ENCODE assay signal across 14 cellular contexts in genomic region chr16:84487358-84487757, GRCh38. TPM values are rescaled to one million over a fixed set of nuclear protein-coding genes. Genes with fewer than 3 reads are reported as not detected.
DNase-seq lines count a peak whose midpoint lies in the region; ATAC-seq and TF ChIP-seq lines count a peak whose summit lies in the region.
"Had no signal": no experiment of that assay in that cellular context is flagged by ENCODE, and none has a peak within 500 bp of the region (broad histone marks: within the 10 kb centered on the region; RNA-seq: fewer than 3 reads in every experiment).

No MANE protein-coding gene starts in this region.

- TF ChIP-seq EP300 in stomach (IDR thresholded peaks at IDR 0.05) = no peak

- TF ChIP-seq CTCF in colonic mucosa (IDR thresholded peaks at IDR 0.05) (no peak), stomach (IDR thresholded peaks at IDR 0.05) (no peak), left ventricle myocardium inferior (IDR thresholded peaks at IDR 0.05; ENCODE audit: borderline replicate concordance) (no peak)

- H3K9me3 ChIP-seq in colonic mucosa (no peaks in the 10 kb centered on the region), stomach (no peaks in the 10 kb centered on the region), left ventricle myocardium inferior (replicated peaks) (no peaks in the 10 kb centered on the region)

- 73 to 91% (median 79%) methylated on average over 8 of the region's 8 CpGs for WGBS in stomach, 5 donors

- peak; percentile 18 for DNase-seq in activated CD8-positive, alpha-beta memory T cell treated with anti-CD3 and anti-CD28 coated beads, Interleukin-2, amount 50 U/mL, for 48 hours
- no peak for DNase-seq in activated CD8-positive, alpha-beta memory T cell treated with anti-CD3 and anti-CD28 coated beads for 24 hours
- peak; percentile 13 for DNase-seq in colonic mucosa
- peak; percentile 25 for DNase-seq in stomach
- DNase-seq in ecto neural progenitor cell (ENCODE audit: low spot score) = no peak
- no peak for DNase-seq in left ventricle myocardium inferior
- DNase-seq: ACHN; CD4-positive, CD25-positive, alpha-beta regulatory T cell; DMS53; HCEC 1CT; HFFc6 had no signal

- no peak for TF ChIP-seq POLR2A in stomach (IDR thresholded peaks at IDR 0.05)

- H3K9ac ChIP-seq in colonic mucosa (ENCODE audit: low read depth in 2 of 2, low read length in 2 of 2) = no peak overlapping the region
- H3K9ac ChIP-seq: BLaER1 treated with 17β-estradiol and CSF1 and Interleukin-3, amounts not matched to agents 10 nM and 100 nM had no signal

- no peak overlapping the region for H3K27ac ChIP-seq in colonic mucosa
- H3K27ac ChIP-seq in layer of hippocampus (ENCODE audit: low read depth, low read length) = peak overlapping the region; percentile 30
- no peak overlapping the region for H3K27ac ChIP-seq in stomach
- no peak overlapping the region for H3K27ac ChIP-seq in left ventricle myocardium inferior (replicated peaks)
- H3K27ac ChIP-seq: BLaER1 treated with 17β-estradiol and CSF1 and Interleukin-3, amounts not matched to agents 10 nM and 100 nM had no signal

- intact Hi-C loops in colonic mucosa (cut with DNase I) = loop anchor here (10.0 kb wide), 2 partner anchors 303 to 523 kb away; partner anchors contain the start of genes NECAB2 and TAF1C
- intact Hi-C loops in stomach (cut with DNase I; ENCODE audit: low total_unique reads) = no loop called here
- intact Hi-C loops in left ventricle myocardium inferior (cut with micrococcal nuclease) = no loop called here

- H3K27me3 ChIP-seq in colonic mucosa = no peaks in the 10 kb centered on the region
- no peaks in the 10 kb centered on the region for H3K27me3 ChIP-seq in layer of hippocampus (ENCODE audit: control insufficient read depth, insufficient read depth, low read length)
- no peaks in the 10 kb centered on the region for H3K27me3 ChIP-seq in stomach
- no peaks in the 10 kb centered on the region for H3K27me3 ChIP-seq in left ventricle myocardium inferior (ENCODE audit: low read depth)
- H3K27me3 ChIP-seq: BLaER1 treated with 17β-estradiol and CSF1 and Interleukin-3, amounts not matched to agents 10 nM and 100 nM had no signal

- H3K36me3 ChIP-seq in colonic mucosa (peaks cover 5% of the 10 kb centered on the region), stomach (peaks cover 22 to 82% (median 72%) of the 10 kb centered on the region in 4 donors), left ventricle myocardium inferior (peaks cover 61% of the 10 kb centered on the region)

- H3K4me1 ChIP-seq in colonic mucosa (no peaks in the 10 kb centered on the region), stomach (no peaks in the 10 kb centered on the region), left ventricle myocardium inferior (peaks cover 8% of the 10 kb centered on the region)

- no peak for ATAC-seq in HG03196 (IDR thresholded peaks at IDR 0.05; ENCODE audit: unreplicated experiment)

- H3K4me3 ChIP-seq in colonic mucosa (no peak overlapping the region), stomach (no peak overlapping the region), left ventricle myocardium inferior (no peak overlapping the region)
- H3K4me3 ChIP-seq: BLaER1 treated with 17β-estradiol and CSF1 and Interleukin-3, amounts not matched to agents 10 nM and 100 nM had no signal

RNA-seq across cellular contexts. Expression of gene MEAK7, which starts 17.1 kb away (rescaled TPM):
- total RNA-seq in colonic mucosa (10 to 100 TPM; 17.0 to 23.4 TPM), stomach (10 to 100 TPM in 2 of 5 donors, 1 to 10 TPM in 3; 5.8 to 21.1 (median 9.4) TPM), left ventricle myocardium inferior (5.3 TPM)
- 1 to 10 TPM; 3.9 to 7.0 (median 6.8) TPM for polyA plus RNA-seq in stomach

Comparison
In these comparisons a context has a peak if more than half of its experiments do, and no peak if none do; other contexts are left out.
1. DNase-seq: peak in activated CD8-positive, alpha-beta memory T cell treated with anti-CD3 and anti-CD28 coated beads, Interleukin-2, amount 50 U/mL, for 48 hours (single experiment), colonic mucosa (single experiment) and stomach (single experiment); none in activated CD8-positive, alpha-beta memory T cell treated with anti-CD3 and anti-CD28 coated beads for 24 hours (single experiment), ecto neural progenitor cell (single experiment) and left ventricle myocardium inferior (single experiment).